Comparison of ENCODE assay signal across 14 cellular contexts in genomic region chr1:107840746-107841145, GRCh38.
DNase-seq lines count a peak whose midpoint lies in the region; ATAC-seq and TF ChIP-seq lines count a peak whose summit lies in the region.
"Had no signal": no experiment of that assay in that cellular context is flagged by ENCODE, and none has a peak within 500 bp of the region (broad histone marks: within the 10 kb centered on the region; RNA-seq: fewer than 3 reads in every experiment).

No MANE protein-coding gene starts in this region.

- peak overlapping the region; percentile 1 for H3K4me3 Mint-ChIP-seq in activated CD4-positive, alpha-beta T cell treated with anti-CD3 and anti-CD28 coated beads, Interleukin-2, amount 10 ng/mL, durations not matched to agents 24 days and 14 days
- H3K4me3 Mint-ChIP-seq in WTC11: no peak overlapping the region
- peak overlapping the region; percentile 75 for H3K4me3 Mint-ChIP-seq in natural killer cell

- intact Hi-C loops in activated CD4-positive, alpha-beta T cell treated with anti-CD3 and anti-CD28 coated beads, Interleukin-2, amount 10 ng/mL, durations not matched to agents 24 days and 14 days (cut with micrococcal nuclease): no loop called here
- intact Hi-C loops in natural killer cell (cut with micrococcal nuclease): loop anchor here (5.0 kb wide), 3 partner anchors 57 to 122 kb away; no protein-coding TSS in a partner anchor

- H3K27ac Mint-ChIP-seq in activated CD4-positive, alpha-beta T cell treated with anti-CD3 and anti-CD28 coated beads, Interleukin-2, amount 10 ng/mL, durations not matched to agents 24 days and 14 days: no peak overlapping the region
- H3K27ac Mint-ChIP-seq in WTC11: peak overlapping the region; percentile 59
- peak overlapping the region; percentile 87 to 89 for H3K27ac Mint-ChIP-seq in natural killer cell

- TF ChIP-seq CTCF in WTC11 (IDR thresholded peaks at IDR 0.05) (no peak), natural killer cell (IDR thresholded peaks at IDR 0.05) (no peak)

- peaks cover 5% of the 10 kb centered on the region for H3K36me3 Mint-ChIP-seq in activated CD4-positive, alpha-beta T cell treated with anti-CD3 and anti-CD28 coated beads, Interleukin-2, amount 10 ng/mL, durations not matched to agents 24 days and 14 days (ENCODE audit: low read depth)
- H3K36me3 Mint-ChIP-seq in WTC11 (peaks cover 10% of the 10 kb centered on the region), natural killer cell (peaks cover 18% of the 10 kb centered on the region)

- POLR2A ChIA-PET in WTC11 (lab: Charles Lee): no interaction called here

- peaks cover 22% of the 10 kb centered on the region for H3K9me3 Mint-ChIP-seq in activated CD4-positive, alpha-beta T cell treated with anti-CD3 and anti-CD28 coated beads, Interleukin-2, amount 10 ng/mL, durations not matched to agents 24 days and 14 days
- H3K9me3 Mint-ChIP-seq in WTC11 (peaks cover 19% of the 10 kb centered on the region), natural killer cell (peaks cover 4 to 8% of the 10 kb centered on the region in 2 donors)

- H3K4me1 Mint-ChIP-seq in activated CD4-positive, alpha-beta T cell treated with anti-CD3 and anti-CD28 coated beads, Interleukin-2, amount 10 ng/mL, durations not matched to agents 24 days and 14 days: peaks cover 33% of the 10 kb centered on the region
- peaks cover 31% of the 10 kb centered on the region for H3K4me1 Mint-ChIP-seq in WTC11
- H3K4me1 Mint-ChIP-seq in natural killer cell: peaks cover 93 to 96% of the 10 kb centered on the region in 2 donors

- no peaks in the 10 kb centered on the region for H3K27me3 Mint-ChIP-seq in activated CD4-positive, alpha-beta T cell treated with anti-CD3 and anti-CD28 coated beads, Interleukin-2, amount 10 ng/mL, durations not matched to agents 24 days and 14 days
- H3K27me3 Mint-ChIP-seq in WTC11 (ENCODE audit: low read depth) (no peaks in the 10 kb centered on the region), natural killer cell (ENCODE audit: low read depth in 2 of 2) (no peaks in the 10 kb centered on the region)

- CTCF ChIA-PET in WTC11 (lab: Charles Lee): interaction anchor here (0.8 kb wide), 1 partner anchor 285 kb away, joined by 5 read pairs; no protein-coding TSS in a partner anchor

- ATAC-seq in WTC11 (no peak), natural killer cell (peak; percentile 53 to 70 (median 53)), SK-N-SH treated with all-trans-retinoic acid at 6 μM for 48 hours (no peak)
- ATAC-seq: PC-3 had no signal

- DNase-seq in activated CD4-positive, alpha-beta T cell treated with anti-CD3 and anti-CD28 coated beads, Interleukin-2, amount 10 ng/mL, durations not matched to agents 24 days and 14 days: no peak
- no peak for DNase-seq in activated CD4-positive, alpha-beta T cell treated with anti-CD3 and anti-CD28 coated beads for 48 hours
- peak; percentile 16 for DNase-seq in KG1 (lab: John Stamatoyannopoulos, UW)
- DNase-seq in WTC11 (ENCODE audit: low spot score): no peak
- DNase-seq in natural killer cell: no peak
- DNase-seq in NCI-H1105 treated with DMSO at 0.1 percent for 48 hours (lab: John Stamatoyannopoulos, UW): no peak
- no peak for DNase-seq in mucosa of gallbladder (ENCODE audit: low spot score)
- DNase-seq: ACHN; DMS53; islet precursor cell; NCI-H345; PC-3; stimulated activated CD4-positive, alpha-beta T cell treated with anti-CD3 and anti-CD28 coated beads, Interleukin-15, amount 100 ng/mL, for 24 hours had no signal

TF ChIP-seq in WTC11, 78 proteins besides CTCF, POLR2A, EP300 and RAD21 (continues in another document):
- TF ChIP-seq RORB (CRISPR knock-in tag; IDR thresholded peaks at IDR 0.05) (no peak), ESRRA (CRISPR knock-in tag; IDR thresholded peaks at IDR 0.05; ENCODE audit: borderline replicate concordance) (no peak), E2F1 (CRISPR knock-in tag; IDR thresholded peaks at IDR 0.05) (no peak), NFATC4 (CRISPR knock-in tag; IDR thresholded peaks at IDR 0.05) (no peak), ATF2 (CRISPR knock-in tag; IDR thresholded peaks at IDR 0.05; ENCODE audit: borderline replicate concordance, low read depth) (no peak), TEAD1 (CRISPR knock-in tag; IDR thresholded peaks at IDR 0.05) (no peak)
- TF ChIP-seq, protein P1, sequence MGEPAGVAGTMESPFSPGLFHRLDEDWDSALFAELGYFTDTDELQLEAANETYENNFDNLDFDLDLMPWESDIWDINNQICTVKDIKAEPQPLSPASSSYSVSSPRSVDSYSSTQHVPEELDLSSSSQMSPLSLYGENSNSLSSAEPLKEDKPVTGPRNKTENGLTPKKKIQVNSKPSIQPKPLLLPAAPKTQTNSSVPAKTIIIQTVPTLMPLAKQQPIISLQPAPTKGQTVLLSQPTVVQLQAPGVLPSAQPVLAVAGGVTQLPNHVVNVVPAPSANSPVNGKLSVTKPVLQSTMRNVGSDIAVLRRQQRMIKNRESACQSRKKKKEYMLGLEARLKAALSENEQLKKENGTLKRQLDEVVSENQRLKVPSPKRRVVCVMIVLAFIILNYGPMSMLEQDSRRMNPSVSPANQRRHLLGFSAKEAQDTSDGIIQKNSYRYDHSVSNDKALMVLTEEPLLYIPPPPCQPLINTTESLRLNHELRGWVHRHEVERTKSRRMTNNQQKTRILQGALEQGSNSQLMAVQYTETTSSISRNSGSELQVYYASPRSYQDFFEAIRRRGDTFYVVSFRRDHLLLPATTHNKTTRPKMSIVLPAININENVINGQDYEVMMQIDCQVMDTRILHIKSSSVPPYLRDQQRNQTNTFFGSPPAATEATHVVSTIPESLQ (CRISPR knock-in tag; IDR thresholded peaks at IDR 0.05): no peak

TF ChIP-seq in SK-N-SH treated with all-trans-retinoic acid at 6 μM for 48 hours, 23 proteins besides CTCF, POLR2A, EP300 and RAD21:
- no peak for TF ChIP-seq ARNTL (CRISPR knock-in tag; IDR thresholded peaks at IDR 0.05; ENCODE audit: borderline replicate concordance, low read depth)
- TF ChIP-seq OSR1 (CRISPR knock-in tag; IDR thresholded peaks at IDR 0.05): no peak
- TF ChIP-seq ZNF70 (CRISPR knock-in tag; IDR thresholded peaks at IDR 0.05): no peak
- TF ChIP-seq POU6F1 (CRISPR knock-in tag; IDR thresholded peaks at IDR 0.05; ENCODE audit: borderline replicate concordance, low read depth): no peak
- TF ChIP-seq, protein P2, sequence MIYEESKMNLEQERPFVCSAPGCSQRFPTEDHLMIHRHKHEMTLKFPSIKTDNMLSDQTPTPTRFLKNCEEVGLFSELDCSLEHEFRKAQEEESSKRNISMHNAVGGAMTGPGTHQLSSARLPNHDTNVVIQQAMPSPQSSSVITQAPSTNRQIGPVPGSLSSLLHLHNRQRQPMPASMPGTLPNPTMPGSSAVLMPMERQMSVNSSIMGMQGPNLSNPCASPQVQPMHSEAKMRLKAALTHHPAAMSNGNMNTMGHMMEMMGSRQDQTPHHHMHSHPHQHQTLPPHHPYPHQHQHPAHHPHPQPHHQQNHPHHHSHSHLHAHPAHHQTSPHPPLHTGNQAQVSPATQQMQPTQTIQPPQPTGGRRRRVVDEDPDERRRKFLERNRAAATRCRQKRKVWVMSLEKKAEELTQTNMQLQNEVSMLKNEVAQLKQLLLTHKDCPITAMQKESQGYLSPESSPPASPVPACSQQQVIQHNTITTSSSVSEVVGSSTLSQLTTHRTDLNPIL (CRISPR knock-in tag; IDR thresholded peaks at IDR 0.05; ENCODE audit: low read depth): no peak
- TF ChIP-seq ISL1 (CRISPR knock-in tag; IDR thresholded peaks at IDR 0.05): no peak
- no peak for TF ChIP-seq ZFP30 (CRISPR knock-in tag; IDR thresholded peaks at IDR 0.05)
- TF ChIP-seq, protein P3, sequence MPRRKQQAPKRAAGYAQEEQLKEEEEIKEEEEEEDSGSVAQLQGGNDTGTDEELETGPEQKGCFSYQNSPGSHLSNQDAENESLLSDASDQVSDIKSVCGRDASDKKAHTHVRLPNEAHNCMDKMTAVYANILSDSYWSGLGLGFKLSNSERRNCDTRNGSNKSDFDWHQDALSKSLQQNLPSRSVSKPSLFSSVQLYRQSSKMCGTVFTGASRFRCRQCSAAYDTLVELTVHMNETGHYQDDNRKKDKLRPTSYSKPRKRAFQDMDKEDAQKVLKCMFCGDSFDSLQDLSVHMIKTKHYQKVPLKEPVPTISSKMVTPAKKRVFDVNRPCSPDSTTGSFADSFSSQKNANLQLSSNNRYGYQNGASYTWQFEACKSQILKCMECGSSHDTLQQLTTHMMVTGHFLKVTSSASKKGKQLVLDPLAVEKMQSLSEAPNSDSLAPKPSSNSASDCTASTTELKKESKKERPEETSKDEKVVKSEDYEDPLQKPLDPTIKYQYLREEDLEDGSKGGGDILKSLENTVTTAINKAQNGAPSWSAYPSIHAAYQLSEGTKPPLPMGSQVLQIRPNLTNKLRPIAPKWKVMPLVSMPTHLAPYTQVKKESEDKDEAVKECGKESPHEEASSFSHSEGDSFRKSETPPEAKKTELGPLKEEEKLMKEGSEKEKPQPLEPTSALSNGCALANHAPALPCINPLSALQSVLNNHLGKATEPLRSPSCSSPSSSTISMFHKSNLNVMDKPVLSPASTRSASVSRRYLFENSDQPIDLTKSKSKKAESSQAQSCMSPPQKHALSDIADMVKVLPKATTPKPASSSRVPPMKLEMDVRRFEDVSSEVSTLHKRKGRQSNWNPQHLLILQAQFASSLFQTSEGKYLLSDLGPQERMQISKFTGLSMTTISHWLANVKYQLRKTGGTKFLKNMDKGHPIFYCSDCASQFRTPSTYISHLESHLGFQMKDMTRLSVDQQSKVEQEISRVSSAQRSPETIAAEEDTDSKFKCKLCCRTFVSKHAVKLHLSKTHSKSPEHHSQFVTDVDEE (CRISPR knock-in tag; IDR thresholded peaks at IDR 0.05): no peak
- TF ChIP-seq GLIS3 (CRISPR knock-in tag; IDR thresholded peaks at IDR 0.05): no peak
- TF ChIP-seq PPARA (CRISPR knock-in tag; IDR thresholded peaks at IDR 0.05; ENCODE audit: borderline replicate concordance): no peak
- no peak for TF ChIP-seq ESRRG (CRISPR knock-in tag; IDR thresholded peaks at IDR 0.05)
- no peak for TF ChIP-seq ZNF8 (CRISPR knock-in tag; IDR thresholded peaks at IDR 0.05)
- no peak for TF ChIP-seq ZFP3 (CRISPR knock-in tag; IDR thresholded peaks at IDR 0.05)
- no peak for TF ChIP-seq ZNF565 (CRISPR knock-in tag; conservative IDR thresholded peaks at IDR 0.05; ENCODE audit: low read depth)
- no peak for TF ChIP-seq TOX (CRISPR knock-in tag; IDR thresholded peaks at IDR 0.05; ENCODE audit: borderline replicate concordance)

Comparison
In these comparisons a context has a peak if more than half of its experiments do, and no peak if none do; other contexts are left out.
1. ATAC-seq: peak in natural killer cell (3 of 3); none in WTC11 (single experiment) and SK-N-SH treated with all-trans-retinoic acid at 6 μM for 48 hours (single experiment).